17 cellular contexts compared by ENCODE assay signal in the genomic region with DNA sequence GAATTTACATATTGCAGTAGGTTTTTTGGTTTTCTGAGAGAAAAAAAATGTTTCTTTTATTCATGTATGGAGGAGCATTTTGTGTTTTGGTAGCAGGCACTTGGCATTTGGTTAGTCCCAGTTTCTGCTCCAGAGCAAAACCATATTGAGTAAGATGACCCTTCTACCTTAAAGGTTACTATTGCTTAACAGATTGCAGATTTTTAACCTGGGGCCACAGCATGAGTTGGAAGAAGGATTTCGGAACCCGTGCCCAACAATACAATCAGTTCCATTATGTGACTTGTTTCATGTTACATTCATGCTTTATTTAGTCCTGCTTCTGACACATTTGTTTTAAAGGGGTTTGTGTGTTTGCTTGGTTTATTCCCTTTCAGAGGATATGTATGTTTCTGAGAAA.
DNase-seq lines count a peak whose midpoint lies in the region; ATAC-seq and TF ChIP-seq lines count a peak whose summit lies in the region.
"Had no signal": no experiment of that assay in that cellular context is flagged by ENCODE, and none has a peak within 500 bp of the region (broad histone marks: within the 10 kb centered on the region; RNA-seq: fewer than 3 reads in every experiment).

No MANE protein-coding gene starts in this region.

- no peak overlapping the region for H3K27ac ChIP-seq in liver (ENCODE audit: low read depth in 1 of 2, low read length in 2 of 2)
- H3K27ac ChIP-seq: BLaER1 treated with 17β-estradiol and CSF1 and Interleukin-3, amounts not matched to agents 10 nM and 100 nM; C4-2B had no signal

- ATAC-seq in left lobe of liver (peak; percentile 97), HG03442 (IDR thresholded peaks at IDR 0.05; ENCODE audit: unreplicated experiment) (no peak)
- ATAC-seq: CD8-positive, alpha-beta T cell had no signal

- H3K4me3 ChIP-seq in liver (ENCODE audit: low read depth in 1 of 3, low read length in 3 of 3), result no peak overlapping the region
- H3K4me3 ChIP-seq: BLaER1 treated with 17β-estradiol and CSF1 and Interleukin-3, amounts not matched to agents 10 nM and 100 nM had no signal

- H3K4me1 ChIP-seq in liver (ENCODE audit: control insufficient read depth in 4 of 4, insufficient read depth in 4 of 4, low read length in 3 of 4), result peaks cover 0 to 8% (median 5%) of the 10 kb centered on the region in 4 donors
- H3K4me1 ChIP-seq: BLaER1 treated with 17β-estradiol and CSF1 and Interleukin-3, amounts not matched to agents 10 nM and 100 nM; Caco-2 had no signal

- H3K9ac ChIP-seq in liver (ENCODE audit: low read depth in 1 of 2, low read length in 2 of 2), result no peak overlapping the region
- H3K9ac ChIP-seq: BLaER1 treated with 17β-estradiol and CSF1 and Interleukin-3, amounts not matched to agents 10 nM and 100 nM had no signal

- TF ChIP-seq RAD21 in liver (IDR thresholded peaks at IDR 0.05), result peak; percentile 40 to 58

- TF ChIP-seq CTCF in liver (IDR thresholded peaks at IDR 0.05; ENCODE audit: low read depth, low read length, missing input control), result no peak

- 39% methylated on average over 2 of the region's 2 CpGs for WGBS in liver

- no peaks in the 10 kb centered on the region for H3K9me3 ChIP-seq in liver (ENCODE audit: control insufficient read depth in 4 of 4, low read length in 3 of 4)
- H3K9me3 ChIP-seq: BLaER1 treated with 17β-estradiol and CSF1 and Interleukin-3, amounts not matched to agents 10 nM and 100 nM; Caco-2 had no signal

- peak; percentile 4 for DNase-seq in SK-MEL-5 (ENCODE audit: low read depth, low spot score)
- peak; percentile 47 for DNase-seq in left lobe of liver (ENCODE audit: low spot score)
- peak; percentile 27 for DNase-seq in renal cortical epithelial cell (ENCODE audit: low read depth)
- DNase-seq in Ammon's horn (ENCODE audit: low spot score), result no peak
- DNase-seq in NCI-H2227 treated with DMSO at 0.1 percent for 48 hours (lab: John Stamatoyannopoulos, UW), result no peak
- DNase-seq: 8988T; ACHN; Caco-2; Calu3; CD4-positive, alpha-beta T cell; CD8-positive, alpha-beta T cell; DMS79 treated with DMSO at 0.1 percent for 48 hours; GF-D8 had no signal

- no peaks in the 10 kb centered on the region for H3K36me3 ChIP-seq in liver (ENCODE audit: control insufficient read depth in 4 of 4, insufficient read depth in 3 of 4, low read depth in 1 of 4, low read length in 3 of 4)
- H3K36me3 ChIP-seq: BLaER1 treated with 17β-estradiol and CSF1 and Interleukin-3, amounts not matched to agents 10 nM and 100 nM had no signal

- in situ Hi-C loops in SK-MEL-5 (cut with HindIII; ENCODE audit: low pct_unique_long_range_greater_than_20kb, low sequenced_read_pairs), result no loop called here

- no peaks in the 10 kb centered on the region for H3K27me3 ChIP-seq in liver (ENCODE audit: control insufficient read depth in 4 of 4, insufficient read depth in 4 of 4, low read length in 3 of 4)
- H3K27me3 ChIP-seq: BLaER1 treated with 17β-estradiol and CSF1 and Interleukin-3, amounts not matched to agents 10 nM and 100 nM had no signal

TF ChIP-seq in liver, 16 proteins besides CTCF, POLR2A, EP300 and RAD21:
- TF ChIP-seq NR2F2 (IDR thresholded peaks at IDR 0.05) (peak; percentile 98), YY1 (IDR thresholded peaks at IDR 0.05) (peak; percentile 79), FOXA2 (IDR thresholded peaks at IDR 0.05) (no peak), HNF4A (conservative IDR thresholded peaks at IDR 0.05) (peak; percentile 81 to 89), TAF1 (conservative IDR thresholded peaks at IDR 0.05) (no peak), FOXA1 (IDR thresholded peaks at IDR 0.05) (no peak), RXRA (IDR thresholded peaks at IDR 0.05) (peak; percentile 77 to 83), EGR1 (IDR thresholded peaks at IDR 0.05; ENCODE audit: low read depth in 2 of 2) (no peak), JUND (IDR thresholded peaks at IDR 0.05) (peak in 1 of 2 donors; percentile 61), GABPA (IDR thresholded peaks at IDR 0.05 in 1 of 2, conservative IDR thresholded peaks at IDR 0.05 in 1 of 2) (no peak), ZBTB33 (IDR thresholded peaks at IDR 0.05) (peak; percentile 72), SP1 (IDR thresholded peaks at IDR 0.05) (peak; percentile 44), HNF4G (IDR thresholded peaks at IDR 0.05) (peak; percentile 32), REST (IDR thresholded peaks at IDR 0.05) (peak; percentile 56)
- TF ChIP-seq, protein P1, sequence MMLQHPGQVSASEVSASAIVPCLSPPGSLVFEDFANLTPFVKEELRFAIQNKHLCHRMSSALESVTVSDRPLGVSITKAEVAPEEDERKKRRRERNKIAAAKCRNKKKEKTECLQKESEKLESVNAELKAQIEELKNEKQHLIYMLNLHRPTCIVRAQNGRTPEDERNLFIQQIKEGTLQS (IDR thresholded peaks at IDR 0.05), result peak; percentile 25
- TF ChIP-seq, protein P2, sequence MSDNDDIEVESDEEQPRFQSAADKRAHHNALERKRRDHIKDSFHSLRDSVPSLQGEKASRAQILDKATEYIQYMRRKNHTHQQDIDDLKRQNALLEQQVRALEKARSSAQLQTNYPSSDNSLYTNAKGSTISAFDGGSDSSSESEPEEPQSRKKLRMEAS (IDR thresholded peaks at IDR 0.05), result peak; percentile 49

Comparison
In these comparisons a context has a peak if more than half of its experiments do, and no peak if none do; other contexts are left out.
1. DNase-seq: peak in SK-MEL-5 (single experiment), left lobe of liver (single experiment) and renal cortical epithelial cell (single experiment); none in Ammon's horn (single experiment) and NCI-H2227 treated with DMSO at 0.1 percent for 48 hours (single experiment).